ENCODE assay signal across 8 cellular contexts in genomic region chr4:143514432-143514831, GRCh38. TPM values are rescaled to one million over a fixed set of nuclear protein-coding genes. Genes with fewer than 3 reads are reported as not detected.
DNase-seq lines count a peak whose midpoint lies in the region; ATAC-seq and TF ChIP-seq lines count a peak whose summit lies in the region.

No MANE protein-coding gene starts in this region.

- intact Hi-C loops in OCI-LY7 (cut with micrococcal nuclease; ENCODE audit: unreplicated experiment): loop anchor here (5.0 kb wide), 1 partner anchor 117 kb away; no protein-coding TSS in a partner anchor
- intact Hi-C loops in left cardiac atrium (cut with DNase I): no loop called here

- H3K9me2 ChIP-seq in OCI-LY7 (ENCODE audit: insufficient read depth, low read length): no peaks in the 10 kb centered on the region

- peak overlapping the region; percentile 94 for H3K27ac ChIP-seq in BLaER1
- peak overlapping the region; percentile 81 for H3K27ac ChIP-seq in OCI-LY7 (ENCODE audit: low read depth, low read length, poor library complexity, severe bottlenecking)
- H3K27ac ChIP-seq in parathyroid adenoma: peak overlapping the region; percentile 91

- no peaks in the 10 kb centered on the region for H3K9me3 ChIP-seq in BLaER1
- no peaks in the 10 kb centered on the region for H3K9me3 ChIP-seq in OCI-LY7 (ENCODE audit: low read length)
- H3K9me3 ChIP-seq in parathyroid adenoma (ENCODE audit: control insufficient read depth, low read length): no peaks in the 10 kb centered on the region

- H3K9ac ChIP-seq in BLaER1 (peak overlapping the region; percentile 94), parathyroid adenoma (no peak overlapping the region)

- POLR2A ChIA-PET in OCI-LY7 (lab: Charles Lee): interaction anchor here (2.1 kb wide), 1 partner anchor 130 kb away, joined by 11 read pairs; no protein-coding TSS in a partner anchor

- H3K4me2 ChIP-seq in BLaER1 (peak overlapping the region; percentile 96), OCI-LY7 (ENCODE audit: low read length) (peak overlapping the region; percentile 95), parathyroid adenoma (ENCODE audit: low read length) (peak overlapping the region; percentile 94)

- H3K27me3 ChIP-seq in BLaER1: no peaks in the 10 kb centered on the region
- H3K27me3 ChIP-seq in parathyroid adenoma (ENCODE audit: control insufficient read depth, insufficient read depth, low read length): no peaks in the 10 kb centered on the region

- peak; percentile 9 for DNase-seq in H4 (ENCODE audit: low spot score)
- DNase-seq in OCI-LY7 (ENCODE audit: low spot score): peak; percentile 28
- DNase-seq in amniotic epithelial cell (ENCODE audit: low read depth): peak; percentile 52
- DNase-seq in left cardiac atrium: peak; percentile 49

- ATAC-seq in left cardiac atrium (peak; percentile 24 to 55), HG03025 (IDR thresholded peaks at IDR 0.05; ENCODE audit: low FRiP score, unreplicated experiment) (no peak), HG02870 (IDR thresholded peaks at IDR 0.05; ENCODE audit: unreplicated experiment) (no peak)

- CTCF ChIA-PET in OCI-LY7 (lab: Charles Lee; ENCODE audit: unreplicated experiment): interaction anchor here (0.6 kb wide), 1 partner anchor 27 kb away, joined by 10 read pairs; no protein-coding TSS in a partner anchor

- peaks cover 60% of the 10 kb centered on the region for H3K79me2 ChIP-seq in OCI-LY7 (ENCODE audit: insufficient read depth, low read depth, low read length)
- H3K79me2 ChIP-seq in parathyroid adenoma: peaks cover 24% of the 10 kb centered on the region

- H4K20me1 ChIP-seq in BLaER1 (peaks cover 60% of the 10 kb centered on the region), OCI-LY7 (ENCODE audit: insufficient read depth, low read length) (peaks cover 44% of the 10 kb centered on the region)

- TF ChIP-seq CTCF in OCI-LY7 (conservative IDR thresholded peaks at IDR 0.05; ENCODE audit: low read length): no peak
- no peak for TF ChIP-seq CTCF in parathyroid adenoma (IDR thresholded peaks at IDR 0.05)

- peaks cover 33% of the 10 kb centered on the region for H3K4me1 ChIP-seq in BLaER1
- H3K4me1 ChIP-seq in OCI-LY7 (ENCODE audit: insufficient read depth, low read length, poor library complexity, severe bottlenecking): peaks cover 40% of the 10 kb centered on the region
- peaks cover 4% of the 10 kb centered on the region for H3K4me1 ChIP-seq in parathyroid adenoma

- H2AFZ ChIP-seq in OCI-LY7 (ENCODE audit: low read length) (no peak overlapping the region), parathyroid adenoma (peak overlapping the region; percentile 83)

- BruUV-seq in OCI-LY7 (replicated peaks; lab: Mats Ljungman, UMichigan): no TSS peak

- H3K4me3 ChIP-seq in BLaER1 (peak overlapping the region; percentile 97), OCI-LY7 (ENCODE audit: low read depth, low read length, poor library complexity, severe bottlenecking) (peak overlapping the region; percentile 96), parathyroid adenoma (ENCODE audit: low read depth, low read length) (peak overlapping the region; percentile 96)

- peaks cover 22% of the 10 kb centered on the region for H3K36me3 ChIP-seq in BLaER1
- H3K36me3 ChIP-seq in OCI-LY7 (ENCODE audit: insufficient read depth, low read length): peaks cover 51% of the 10 kb centered on the region
- H3K36me3 ChIP-seq in parathyroid adenoma (ENCODE audit: control insufficient read depth, insufficient read depth, low read length): no peaks in the 10 kb centered on the region

RNA-seq across cellular contexts. Expression of gene SMARCA5, which starts 0.9 kb away (rescaled TPM):
- total RNA-seq in H4 (2014; rRNA removed; shearing (Covaris generic)): 27.8 and 31.6 TPM in 2 replicates
- total RNA-seq in OCI-LY7 (2014; rRNA removed; shearing (Covaris generic)): 52.4 and 63.4 TPM in 2 replicates
- total RNA-seq in OCI-LY7 (2022) (82.2 and 82.3 TPM in 2 replicates), left cardiac atrium (10 to 100 TPM; 26.3 to 35.6 TPM)

Comparison
In these comparisons a context has a peak if more than half of its experiments do, and no peak if none do; other contexts are left out.
1. ATAC-seq: peak in left cardiac atrium (2 of 2); none in HG03025 (single experiment) and HG02870 (single experiment).
2. Peak in every context shown above with its lines, with median percentiles within 50 percentile points of each other: H3K27ac ChIP-seq, H3K4me2 ChIP-seq, H3K4me3 ChIP-seq and DNase-seq.